In genomic region chr12:14367097-14367661, GRCh38 we compare ENCODE assay signal across 8 cellular contexts. TPM values are rescaled to one million over a fixed set of nuclear protein-coding genes. Genes with fewer than 3 reads are reported as not detected.
DNase-seq lines count a peak whose midpoint lies in the region; ATAC-seq and TF ChIP-seq lines count a peak whose summit lies in the region.

No MANE protein-coding gene starts in this region.

- H3K4me1 Mint-ChIP-seq in CD4-positive, alpha-beta T cell (ENCODE audit: low read depth) = peaks cover 64% of the 10 kb centered on the region

- H3K4me2 ChIP-seq in SU-DHL-6 (ENCODE audit: low read depth, low read length, poor library complexity, severe bottlenecking) = peak overlapping the region; percentile 99
- H3K4me2 ChIP-seq in trophoblast cell (ENCODE audit: low read length) = peak overlapping the region; percentile 57

- H3K9ac ChIP-seq in SU-DHL-6 (ENCODE audit: low read length) (peak overlapping the region; percentile 55), trophoblast cell (ENCODE audit: low read length) (no peak overlapping the region)

- no peaks in the 10 kb centered on the region for H3K4me1 ChIP-seq in trophoblast cell (ENCODE audit: control insufficient read depth in 1 of 2, insufficient read depth in 2 of 2, low read length in 2 of 2)

- TF ChIP-seq CTCF in CD4-positive, alpha-beta T cell (IDR thresholded peaks at IDR 0.05) = no peak
- TF ChIP-seq CTCF in SU-DHL-6 (IDR thresholded peaks at IDR 0.05; ENCODE audit: insufficient read depth, low read length, poor library complexity, severe bottlenecking) = no peak

- H4K12ac ChIP-seq in trophoblast cell (ENCODE audit: low read depth, low read length) = no peak overlapping the region

- H2AK5ac ChIP-seq in trophoblast cell (ENCODE audit: low read length) = no peak overlapping the region

- no peaks in the 10 kb centered on the region for H3K9me3 Mint-ChIP-seq in CD4-positive, alpha-beta T cell

- no peaks in the 10 kb centered on the region for H4K20me1 ChIP-seq in SU-DHL-6 (ENCODE audit: low read depth, low read length)

- H3K79me2 ChIP-seq in SU-DHL-6 (ENCODE audit: insufficient read depth, low read length) = peaks cover 60% of the 10 kb centered on the region
- peaks cover 6% of the 10 kb centered on the region for H3K79me2 ChIP-seq in trophoblast cell (ENCODE audit: control insufficient read depth, insufficient read depth, low read length, poor library complexity)

- H2AFZ ChIP-seq in SU-DHL-6 (ENCODE audit: low read depth, low read length, severe bottlenecking) = no peak overlapping the region
- H2AFZ ChIP-seq in trophoblast cell (ENCODE audit: insufficient read depth, low read length, poor library complexity) = no peak overlapping the region

- H3K36me3 ChIP-seq in SU-DHL-6 (ENCODE audit: low read length) = peaks cover 3% of the 10 kb centered on the region; the same call in 1 of the 2 replicates
- H3K36me3 ChIP-seq in trophoblast cell (ENCODE audit: control insufficient read depth in 1 of 2, insufficient read depth in 2 of 2, low read length in 2 of 2) = peaks cover 3 to 4% of the 10 kb centered on the region in 2 experiments

- no peaks in the 10 kb centered on the region for H3K27me3 Mint-ChIP-seq in CD4-positive, alpha-beta T cell

- whole genome bisulfite sequencing in trophoblast cell (ENCODE audit: extremely low coverage, insufficient coverage, insufficient read length) = 100% methylated on average over 1 of the region's 6 CpGs

- peak; percentile 41 for TF ChIP-seq POLR2A in erythroblast (IDR thresholded peaks at IDR 0.05; ENCODE audit: low read length)

- peak; percentile 19 for ATAC-seq in CD4-positive, alpha-beta T cell (ENCODE audit: poor library complexity)
- peak; percentile 55 for ATAC-seq in GM18868 (IDR thresholded peaks at IDR 0.05; ENCODE audit: unreplicated experiment)
- peak; percentile 41 for ATAC-seq in HG03342 (IDR thresholded peaks at IDR 0.05; ENCODE audit: unreplicated experiment)

- no peaks in the 10 kb centered on the region for H3K9me3 ChIP-seq in CD4-positive, alpha-beta T cell (ENCODE audit: control insufficient read depth, low read length)
- no peaks in the 10 kb centered on the region for H3K9me3 ChIP-seq in SU-DHL-6 (ENCODE audit: insufficient read depth, low read length)
- no peaks in the 10 kb centered on the region for H3K9me3 ChIP-seq in trophoblast cell (ENCODE audit: insufficient read depth, low read depth, low read length)

- H3K23ac ChIP-seq in trophoblast cell (ENCODE audit: low read length) = no peak overlapping the region

- H4K8ac ChIP-seq in trophoblast cell (ENCODE audit: low read depth, low read length) = no peak overlapping the region

- H3K18ac ChIP-seq in trophoblast cell (ENCODE audit: low read length) = no peak overlapping the region

- CTCF ChIA-PET in CD4-positive, alpha-beta T cell (lab: Charles Lee) = interaction anchor here (0.6 to 2.5 kb wide), 3 partner anchors 26 to 120 kb away, joined by 3 to 31 read pairs (median 10); no protein-coding TSS in a partner anchor

- no peak overlapping the region for H3K14ac ChIP-seq in trophoblast cell (ENCODE audit: low read length)

- no peak overlapping the region for H2BK120ac ChIP-seq in trophoblast cell (ENCODE audit: insufficient read depth, low read length, poor library complexity)

- POLR2A ChIA-PET in CD4-positive, alpha-beta T cell (lab: Charles Lee) = interaction anchor here (2.1 to 3.0 kb wide), 9 partner anchors 10 to 403 kb away, joined by 17 to 207 read pairs (median 89); a partner anchor contains a TSS

- peak overlapping the region; percentile 95 for H3K4me3 Mint-ChIP-seq in CD4-positive, alpha-beta T cell

- H3K27me3 ChIP-seq in CD4-positive, alpha-beta T cell (ENCODE audit: control insufficient read depth, insufficient read depth, low read length) = no peaks in the 10 kb centered on the region
- H3K27me3 ChIP-seq in SU-DHL-6 (ENCODE audit: low read length) (no peaks in the 10 kb centered on the region), trophoblast cell (ENCODE audit: insufficient read depth, low read length) (no peaks in the 10 kb centered on the region)

- H2BK12ac ChIP-seq in trophoblast cell (ENCODE audit: low read length) = no peak overlapping the region

- H3K9me2 ChIP-seq in SU-DHL-6 (replicated peaks; ENCODE audit: insufficient read depth, low read length) = no peaks in the 10 kb centered on the region

- H3K27ac Mint-ChIP-seq in CD4-positive, alpha-beta T cell = peak overlapping the region; percentile 96

- H3K79me1 ChIP-seq in trophoblast cell (ENCODE audit: low read length) = peaks cover 4% of the 10 kb centered on the region

- H3F3A ChIP-seq in SU-DHL-6 (ENCODE audit: insufficient read depth) = peaks cover 30% of the 10 kb centered on the region

- no peak overlapping the region for H3K4ac ChIP-seq in trophoblast cell (ENCODE audit: low read depth, low read length)

- H3K4me3 ChIP-seq in SU-DHL-6 (ENCODE audit: insufficient read depth, low read length, poor library complexity, severe bottlenecking) (peak overlapping the region; percentile 54), trophoblast cell (ENCODE audit: low read depth, low read length) (no peak overlapping the region)

- H2BK5ac ChIP-seq in trophoblast cell (ENCODE audit: low read depth, low read length, poor library complexity) = no peak overlapping the region

- intact Hi-C loops in CD4-positive, alpha-beta T cell (cut with DNase I, micrococcal nuclease) = loop anchor here (2.0 to 10.0 kb wide), 3 partner anchors 128 to 595 kb away; partner anchors contain the start of gene ARHGDIB (in 1 of the 2)

- DNase-seq in CD4-positive, alpha-beta T cell = no peak
- DNase-seq in erythroblast (lab: John Stamatoyannopoulos, UW) (peak; percentile 52 to 63), trophoblast cell (peak; percentile 38 to 85), NCI-H1417 treated with DMSO at 0.1 percent for 48 hours (lab: John Stamatoyannopoulos, UW) (no peak)
- no peak for DNase-seq in activated CD4-positive, CD25-positive, alpha-beta regulatory T cell (lab: John Stamatoyannopoulos, UW)

- peaks cover 45% of the 10 kb centered on the region for H3K36me3 Mint-ChIP-seq in CD4-positive, alpha-beta T cell (ENCODE audit: low read depth)

- no peak overlapping the region for H4K91ac ChIP-seq in trophoblast cell (ENCODE audit: low read depth, low read length)

- peak overlapping the region; percentile 89 for H3K27ac ChIP-seq in CD4-positive, alpha-beta T cell (ENCODE audit: low read depth, low read length)
- H3K27ac ChIP-seq in SU-DHL-6 (ENCODE audit: low read depth, low read length) = peak overlapping the region; percentile 95
- no peak overlapping the region for H3K27ac ChIP-seq in trophoblast cell (ENCODE audit: low read depth, low read length)

RNA-seq across cellular contexts. Expression of gene ATF7IP, which starts 1.7 kb away (rescaled TPM):
- 100 to 1,000 TPM; 134 to 143 TPM for total RNA-seq in CD4-positive, alpha-beta T cell
- 39.5 and 42.7 TPM in 2 replicates for polyA plus RNA-seq in trophoblast cell (2013)

Comparison
In these comparisons a context has a peak if more than half of its experiments do, and no peak if none do; other contexts are left out.
1. DNase-seq: peak in erythroblast (2 of 2) and trophoblast cell (2 of 2); none in CD4-positive, alpha-beta T cell (0 of 10), NCI-H1417 treated with DMSO at 0.1 percent for 48 hours (single experiment) and activated CD4-positive, CD25-positive, alpha-beta regulatory T cell (0 of 4).
2. Peak in every context shown above with its lines, with median percentiles within 50 percentile points of each other: ATAC-seq.